In genomic region chr20:13684566-13685222, GRCh38 we compare ENCODE assay signal across 1 cellular context.
TF ChIP-seq lines count a peak whose summit lies in the region.

No MANE protein-coding gene starts in this region.

TF ChIP-seq in GM12878, 131 proteins besides CTCF, POLR2A, EP300 and RAD21 (continued from another document and continues in another):
- TF ChIP-seq IRF3 (IDR thresholded peaks at IDR 0.05) = no peak
- peak; percentile 92 for TF ChIP-seq TCF3 (IDR thresholded peaks at IDR 0.05; ENCODE audit: borderline replicate concordance, insufficient read depth, low read depth, low read length)
- TF ChIP-seq EGR1 (IDR thresholded peaks at IDR 0.05; ENCODE audit: borderline replicate concordance in 1 of 2, low read depth in 2 of 2, low read length in 2 of 2) = no peak
- TF ChIP-seq ZNF24 (IDR thresholded peaks at IDR 0.05) = no peak
- no peak for TF ChIP-seq BHLHE40 (IDR thresholded peaks at IDR 0.05; ENCODE audit: borderline replicate concordance in 1 of 2, low read depth in 2 of 2, low read length in 1 of 2)
- TF ChIP-seq SMARCA5 (IDR thresholded peaks at IDR 0.05) = no peak
- no peak for TF ChIP-seq PAX5 (IDR thresholded peaks at IDR 0.05; ENCODE audit: borderline replicate concordance, low read depth, low read length)
- TF ChIP-seq ZBED1 (IDR thresholded peaks at IDR 0.05; ENCODE audit: borderline replicate concordance) = no peak
- no peak for TF ChIP-seq TAF1 (IDR thresholded peaks at IDR 0.05; ENCODE audit: borderline replicate concordance, low read depth, low read length)
- TF ChIP-seq NR2F1 (conservative IDR thresholded peaks at IDR 0.05) = no peak
- no peak for TF ChIP-seq SIN3A (IDR thresholded peaks at IDR 0.05; ENCODE audit: low read depth, low read length)
- TF ChIP-seq PBX3 (IDR thresholded peaks at IDR 0.05; ENCODE audit: insufficient replicate concordance, low read depth, low read length) = no peak
- TF ChIP-seq RELB (IDR thresholded peaks at IDR 0.05; ENCODE audit: low read depth) = no peak
- no peak for TF ChIP-seq JUND (IDR thresholded peaks at IDR 0.05; ENCODE audit: low read depth, low read length)
- TF ChIP-seq MYB (IDR thresholded peaks at IDR 0.05; ENCODE audit: borderline replicate concordance, low read depth, low read length) = no peak
- no peak for TF ChIP-seq MXI1 (IDR thresholded peaks at IDR 0.05; ENCODE audit: low read depth, low read length)
- no peak for TF ChIP-seq HDAC2 (IDR thresholded peaks at IDR 0.05)
- TF ChIP-seq CBX5 (IDR thresholded peaks at IDR 0.05; ENCODE audit: low read depth) = no peak
- TF ChIP-seq FOXM1 (IDR thresholded peaks at IDR 0.05; ENCODE audit: low read depth, low read length) = peak; percentile 40; the same call in 1 of the 2 replicates
- no peak for TF ChIP-seq RFX5 (IDR thresholded peaks at IDR 0.05; ENCODE audit: low read depth, low read length)
- no peak for TF ChIP-seq STAT1 (conservative IDR thresholded peaks at IDR 0.05)
- TF ChIP-seq NFYA (IDR thresholded peaks at IDR 0.05; ENCODE audit: borderline replicate concordance, low read depth, low read length) = no peak
- peak; percentile 58 to 59; a peak in 3 of 4 replicates for TF ChIP-seq IKZF2 (IDR thresholded peaks at IDR 0.05)
- TF ChIP-seq STAT3 (IDR thresholded peaks at IDR 0.05; ENCODE audit: low read depth, low read length) = no peak
- TF ChIP-seq NKRF (conservative IDR thresholded peaks at IDR 0.05) = no peak
- TF ChIP-seq FOXK2 (IDR thresholded peaks at IDR 0.05) = no peak
- TF ChIP-seq RAD51 (IDR thresholded peaks at IDR 0.05) = no peak
- no peak for TF ChIP-seq SP1 (IDR thresholded peaks at IDR 0.05; ENCODE audit: low read depth, low read length)
- no peak for TF ChIP-seq RELA (IDR thresholded peaks at IDR 0.05; ENCODE audit: borderline replicate concordance, partially characterized antibody)
- no peak for TF ChIP-seq ZBTB4 (CRISPR knock-in tag; IDR thresholded peaks at IDR 0.05)
- TF ChIP-seq E2F8 (IDR thresholded peaks at IDR 0.05; ENCODE audit: low read depth, partially characterized antibody) = no peak
- TF ChIP-seq ASH2L (IDR thresholded peaks at IDR 0.05; ENCODE audit: borderline replicate concordance, low read depth) = no peak
- TF ChIP-seq SMAD5 (IDR thresholded peaks at IDR 0.05; ENCODE audit: low read depth) = no peak
- TF ChIP-seq KDM1A (IDR thresholded peaks at IDR 0.05; ENCODE audit: borderline replicate concordance) = no peak
- 0 out of 2 replicates have a peak, but pooled peaks have one; percentile 8 for TF ChIP-seq BCL11A (IDR thresholded peaks at IDR 0.05; ENCODE audit: low read depth, low read length)
- TF ChIP-seq ZNF217 (IDR thresholded peaks at IDR 0.05) = no peak; the same call in 1 of the 2 replicates
- TF ChIP-seq SREBF2 (IDR thresholded peaks at IDR 0.05; ENCODE audit: low read length) = no peak
- TF ChIP-seq FOS (IDR thresholded peaks at IDR 0.05; ENCODE audit: borderline replicate concordance, extremely low read depth, insufficient read length) = no peak
- no peak for TF ChIP-seq ZSCAN29 (IDR thresholded peaks at IDR 0.05)
- no peak for TF ChIP-seq PKNOX1 (IDR thresholded peaks at IDR 0.05)
- no peak for TF ChIP-seq SIX5 (IDR thresholded peaks at IDR 0.05; ENCODE audit: low read depth, low read length, severe bottlenecking)
- no peak for TF ChIP-seq NR2C2 (IDR thresholded peaks at IDR 0.05; ENCODE audit: borderline replicate concordance, control insufficient read depth, insufficient read length, low read depth)
- no peak for TF ChIP-seq MLLT1 (IDR thresholded peaks at IDR 0.05)
- TF ChIP-seq ZBTB40 (IDR thresholded peaks at IDR 0.05; ENCODE audit: borderline replicate concordance) = no peak
- no peak for TF ChIP-seq ATF3 (IDR thresholded peaks at IDR 0.05; ENCODE audit: borderline replicate concordance, extremely low read depth, low read depth, low read length)
- TF ChIP-seq ETV6 (conservative IDR thresholded peaks at IDR 0.05 in 1 of 2, IDR thresholded peaks at IDR 0.05 in 1 of 2; ENCODE audit: borderline replicate concordance in 1 of 2, low read depth in 1 of 2) = peak in 1 of 2 experiments; percentile 40; a peak in 1 of 4 replicates
